ENCODE assay signal across 9 cellular contexts in genomic region chr20:47785321-47785899, GRCh38. TPM values are rescaled to one million over a fixed set of nuclear protein-coding genes. Genes with fewer than 3 reads are reported as not detected.
DNase-seq lines count a peak whose midpoint lies in the region; ATAC-seq, FAIRE-seq and TF ChIP-seq lines count a peak whose summit lies in the region.
"Had no signal": no experiment of that assay in that cellular context is flagged by ENCODE, and none has a peak within 500 bp of the region (broad histone marks: within the 10 kb centered on the region; RNA-seq: fewer than 3 reads in every experiment).

Gene SULF2, minus strand, starts transcription at chr20:47785481. Its CDS starts 28,118 bp downstream, at chr20:47757363.

- H3K4me1 ChIP-seq in A673 (ENCODE audit: insufficient read depth, low read length, poor library complexity, severe bottlenecking) (peaks cover 15% of the 10 kb centered on the region), stomach (peaks cover 19 to 49% (median 36%) of the 10 kb centered on the region in 4 donors)

- TF ChIP-seq CTCF in A673 (conservative IDR thresholded peaks at IDR 0.05; ENCODE audit: low read depth, low read length) (no peak), bronchial epithelial cell (IDR thresholded peaks at IDR 0.05; ENCODE audit: insufficient read depth, low read length, severe bottlenecking) (no peak), stomach (IDR thresholded peaks at IDR 0.05) (no peak)

- H3K9me3 ChIP-seq in A673 (ENCODE audit: low read depth, low read length, poor library complexity, severe bottlenecking) (no peaks in the 10 kb centered on the region), stomach (no peaks in the 10 kb centered on the region)

- no TSS peak for BruUV-seq in A673 (replicated peaks; lab: Mats Ljungman, UMichigan)

- intact Hi-C loops in A673 (cut with micrococcal nuclease; ENCODE audit: unreplicated experiment) (loop anchor here (5.0 kb wide), 1 partner anchor 507 kb away; no protein-coding TSS in a partner anchor), stomach (cut with DNase I; ENCODE audit: low total_unique reads) (loop anchor here (10.0 kb wide), 1 partner anchor 121 kb away; no protein-coding TSS in a partner anchor)

- DNase-seq in A673 (ENCODE audit: low spot score) (peak; percentile 13), HEK293T (ENCODE audit: extremely low spot score) (peak; percentile 35), bronchial epithelial cell (ENCODE audit: low read depth) (no peak), kidney tubule cell (ENCODE audit: low spot score) (peak; percentile 25), stomach (peak; percentile 32), NCI-H774 (lab: John Stamatoyannopoulos, UW) (no peak), HCEC 1CT (no peak)

- no peak for FAIRE-seq in bronchial epithelial cell (lab: Jason Lieb, UNC)
- FAIRE-seq: colon had no signal

- POLR2A ChIA-PET in A673 (lab: Charles Lee; ENCODE audit: low non-redundant PET) = no interaction called here
- POLR2A ChIA-PET in HEK293T (lab: Yijun Ruan, JAX) = interaction anchor here (0.8 to 1.7 kb wide), 3 partner anchors 44 to 187 kb away, joined by 3 read pairs; no protein-coding TSS in a partner anchor

- 0 to 2% (median 0%) methylated on average over 15 to 88 of the region's 90 CpGs; no CpG with 5 or more reads in 1 of the 5 donors for WGBS in stomach, 5 donors

- ATAC-seq in HG03457 (IDR thresholded peaks at IDR 0.05; ENCODE audit: unreplicated experiment) = no peak

- H3K27ac ChIP-seq in A673 (ENCODE audit: low read depth, low read length, poor library complexity, severe bottlenecking) (no peak within 1 kb of the TSS), stomach (peak within 1 kb of the TSS; percentile 54 to 90 (median 80))

- TF ChIP-seq POLR2A in stomach (IDR thresholded peaks at IDR 0.05) = no peak

- peaks cover 57% of the 10 kb centered on the region for H3K27me3 ChIP-seq in A673 (replicated peaks; ENCODE audit: insufficient read depth, low read depth, low read length, poor library complexity)
- no peaks in the 10 kb centered on the region for H3K27me3 ChIP-seq in bronchial epithelial cell (ENCODE audit: control insufficient read depth, insufficient read depth, low read length)
- peaks cover 0 to 44% (median 0%) of the 10 kb centered on the region in 3 donors for H3K27me3 ChIP-seq in stomach

- CTCF ChIA-PET in A673 (lab: Charles Lee) = interaction anchor here (1.6 kb wide), 1 partner anchor 835 kb away, joined by 11 read pairs; no protein-coding TSS in a partner anchor
- CTCF ChIA-PET in HEK293T (lab: Yijun Ruan, JAX) = interaction anchor here (0.6 kb wide), 2 partner anchors 15 to 507 kb away, joined by 3 read pairs; no protein-coding TSS in a partner anchor

- H3K4me3 ChIP-seq in A673 (ENCODE audit: low read depth, low read length, poor library complexity, severe bottlenecking) = peak within 1 kb of the TSS; percentile 39
- H3K4me3 ChIP-seq in bronchial epithelial cell (ENCODE audit: low read depth, low read length) = peak within 1 kb of the TSS; percentile 65
- peak within 1 kb of the TSS; percentile 62 to 73 (median 68) for H3K4me3 ChIP-seq in stomach

- TF ChIP-seq EP300 in stomach (IDR thresholded peaks at IDR 0.05) = no peak

- H3K36me3 ChIP-seq in A673 (ENCODE audit: insufficient read depth, low read length, poor library complexity, severe bottlenecking) (no peaks in the 10 kb centered on the region), bronchial epithelial cell (ENCODE audit: control insufficient read depth, insufficient read depth, low read length) (peaks cover 1% of the 10 kb centered on the region), stomach (no peaks in the 10 kb centered on the region)

TF ChIP-seq in HEK293T, 16 proteins besides CTCF, POLR2A, EP300 and RAD21:
- TF ChIP-seq ARNT (IDR thresholded peaks at IDR 0.05) (no peak), L3MBTL2 (conservative IDR thresholded peaks at IDR 0.05) (no peak), LEF1 (IDR thresholded peaks at IDR 0.05; ENCODE audit: borderline replicate concordance) (no peak), FOXK2 (IDR thresholded peaks at IDR 0.05) (no peak), ELF4 (IDR thresholded peaks at IDR 0.05) (no peak), HDGF (IDR thresholded peaks at IDR 0.05; ENCODE audit: borderline replicate concordance) (no peak), ZNF384 (IDR thresholded peaks at IDR 0.05) (no peak), CTBP1 (IDR thresholded peaks at IDR 0.05; ENCODE audit: borderline replicate concordance) (no peak), FOXA1 (IDR thresholded peaks at IDR 0.05) (no peak)

RNA-seq across cellular contexts. Expression of gene SULF2, which starts in this region (rescaled TPM):
- total RNA-seq in A673 (2021) (0.68 and 0.69 TPM in 2 replicates), bronchial epithelial cell (25.3 and 31.6 TPM in 2 replicates), stomach (100 to 1,000 TPM in 2 of 5 donors, 10 to 100 TPM in 3; 21.0 to 226 (median 29.9) TPM)
- 10 to 100 TPM in 1 of 3 donors, 1 to 10 TPM in 2; 9.0 to 62.9 (median 9.1) TPM for polyA plus RNA-seq in stomach

Comparison
In these comparisons a context has a peak if more than half of its experiments do, and no peak if none do; other contexts are left out.
1. RNA of gene SULF2 (total RNA-seq): 25.3 to 31.6 TPM in bronchial epithelial cell and 21.0 to 226 TPM in stomach; 0.68 to 0.69 TPM in A673; every median in the first group is over 10 times any median in the second.
2. Peak in DNase-seq and H3K4me3 ChIP-seq in A673; RNA of the gene not detected or under 1 TPM.
3. DNase-seq: peak in HEK293T (single experiment), kidney tubule cell (single experiment) and stomach (single experiment); none in bronchial epithelial cell (single experiment), NCI-H774 (single experiment) and HCEC 1CT (single experiment).
4. Peak in every context shown above with its lines, with median percentiles within 50 percentile points of each other: H3K4me3 ChIP-seq.